3 cellular contexts compared by ENCODE assay signal in genomic region chr2:231123362-231123898, GRCh38.
TF ChIP-seq lines count a peak whose summit lies in the region.

No MANE protein-coding gene starts in this region.

TF ChIP-seq in A549, 52 proteins besides CTCF, POLR2A, EP300 and RAD21:
- TF ChIP-seq HES2 (IDR thresholded peaks at IDR 0.05), result no peak
- no peak for TF ChIP-seq PHF8 (IDR thresholded peaks at IDR 0.05; ENCODE audit: borderline replicate concordance, low read depth)
- no peak for TF ChIP-seq NPAS2 (CRISPR knock-in tag; IDR thresholded peaks at IDR 0.05; ENCODE audit: borderline replicate concordance)
- TF ChIP-seq CHD2 (IDR thresholded peaks at IDR 0.05; ENCODE audit: low read length, partially characterized antibody), result no peak
- no peak for TF ChIP-seq MAFK (IDR thresholded peaks at IDR 0.05; ENCODE audit: partially characterized antibody)
- TF ChIP-seq ESRRA (IDR thresholded peaks at IDR 0.05; ENCODE audit: borderline replicate concordance, low read length), result no peak
- TF ChIP-seq FOXS1 (CRISPR knock-in tag; IDR thresholded peaks at IDR 0.05), result no peak
- no peak for TF ChIP-seq NR3C1 (IDR thresholded peaks at IDR 0.05)
- TF ChIP-seq HOXB13 (CRISPR knock-in tag; IDR thresholded peaks at IDR 0.05; ENCODE audit: low read depth), result no peak
- TF ChIP-seq FOSB (CRISPR knock-in tag; IDR thresholded peaks at IDR 0.05), result no peak
- TF ChIP-seq ELK1 (IDR thresholded peaks at IDR 0.05; ENCODE audit: low read depth, low read length), result no peak
- TF ChIP-seq MAZ (IDR thresholded peaks at IDR 0.05; ENCODE audit: borderline replicate concordance, low read depth, low read length), result no peak
- TF ChIP-seq PBX3 (IDR thresholded peaks at IDR 0.05), result no peak
- TF ChIP-seq USF2 (IDR thresholded peaks at IDR 0.05), result no peak
- TF ChIP-seq TFCP2L1 (CRISPR knock-in tag; IDR thresholded peaks at IDR 0.05), result no peak
- no peak for TF ChIP-seq RCOR1 (IDR thresholded peaks at IDR 0.05; ENCODE audit: low read depth, low read length)
- TF ChIP-seq KDM1A (IDR thresholded peaks at IDR 0.05; ENCODE audit: low read depth), result no peak
- no peak for TF ChIP-seq MAX (IDR thresholded peaks at IDR 0.05)
TF ChIP-seq in A549: peak in this region for 0.

TF ChIP-seq in IMR-90, 13 proteins besides CTCF, POLR2A, EP300 and RAD21:
- TF ChIP-seq MAFK (IDR thresholded peaks at IDR 0.05; ENCODE audit: low read depth, low read length) (no peak), CHD1 (IDR thresholded peaks at IDR 0.05; ENCODE audit: low read depth, low read length) (no peak), BHLHE40 (IDR thresholded peaks at IDR 0.05; ENCODE audit: low read depth, low read length) (no peak), CEBPB (IDR thresholded peaks at IDR 0.05; ENCODE audit: low read depth, low read length) (no peak)

TF ChIP-seq in H1, 55 proteins besides CTCF, POLR2A, EP300 and RAD21:
- TF ChIP-seq BRCA1 (IDR thresholded peaks at IDR 0.05; ENCODE audit: low read depth, low read length) (no peak), KDM1A (IDR thresholded peaks at IDR 0.05; ENCODE audit: borderline replicate concordance, low read length) (no peak), SP4 (IDR thresholded peaks at IDR 0.05; ENCODE audit: low read length) (no peak), CHD7 (IDR thresholded peaks at IDR 0.05; ENCODE audit: insufficient replicate concordance, low read length) (no peak)
TF ChIP-seq in H1: peak in this region for 0.
